Comparison of ENCODE assay signal across 1 cellular context in genomic region chr4:74969507-74970474, GRCh38.
TF ChIP-seq lines count a peak whose summit lies in the region.

No MANE protein-coding gene starts in this region.

TF ChIP-seq in GM12878, 131 proteins besides CTCF, POLR2A, EP300 and RAD21:
- no peak for TF ChIP-seq SREBF1 (IDR thresholded peaks at IDR 0.05; ENCODE audit: low read length)
- TF ChIP-seq BHLHE40 (IDR thresholded peaks at IDR 0.05; ENCODE audit: borderline replicate concordance in 1 of 2, low read depth in 2 of 2, low read length in 1 of 2): no peak
- TF ChIP-seq, protein P1, sequence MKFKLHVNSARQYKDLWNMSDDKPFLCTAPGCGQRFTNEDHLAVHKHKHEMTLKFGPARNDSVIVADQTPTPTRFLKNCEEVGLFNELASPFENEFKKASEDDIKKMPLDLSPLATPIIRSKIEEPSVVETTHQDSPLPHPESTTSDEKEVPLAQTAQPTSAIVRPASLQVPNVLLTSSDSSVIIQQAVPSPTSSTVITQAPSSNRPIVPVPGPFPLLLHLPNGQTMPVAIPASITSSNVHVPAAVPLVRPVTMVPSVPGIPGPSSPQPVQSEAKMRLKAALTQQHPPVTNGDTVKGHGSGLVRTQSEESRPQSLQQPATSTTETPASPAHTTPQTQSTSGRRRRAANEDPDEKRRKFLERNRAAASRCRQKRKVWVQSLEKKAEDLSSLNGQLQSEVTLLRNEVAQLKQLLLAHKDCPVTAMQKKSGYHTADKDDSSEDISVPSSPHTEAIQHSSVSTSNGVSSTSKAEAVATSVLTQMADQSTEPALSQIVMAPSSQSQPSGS (IDR thresholded peaks at IDR 0.05; ENCODE audit: low read length): no peak
- no peak for TF ChIP-seq GABPA (IDR thresholded peaks at IDR 0.05; ENCODE audit: low read depth)
- TF ChIP-seq RAD51 (IDR thresholded peaks at IDR 0.05): no peak
- no peak for TF ChIP-seq SP1 (IDR thresholded peaks at IDR 0.05; ENCODE audit: low read depth, low read length)
- TF ChIP-seq HDAC2 (IDR thresholded peaks at IDR 0.05): no peak
- TF ChIP-seq SPI1 (IDR thresholded peaks at IDR 0.05; ENCODE audit: borderline replicate concordance, insufficient read depth, low read depth, low read length): no peak
- no peak for TF ChIP-seq RELA (IDR thresholded peaks at IDR 0.05; ENCODE audit: borderline replicate concordance, partially characterized antibody)
